In genomic region chr22:22037229-22037628, GRCh38 we compare ENCODE assay signal across 17 cellular contexts. TPM values are rescaled to one million over a fixed set of nuclear protein-coding genes. Genes with fewer than 3 reads are reported as not detected.
DNase-seq lines count a peak whose midpoint lies in the region; ATAC-seq, FAIRE-seq and TF ChIP-seq lines count a peak whose summit lies in the region.
"Had no signal": no experiment of that assay in that cellular context is flagged by ENCODE, and none has a peak within 500 bp of the region (broad histone marks: within the 10 kb centered on the region; RNA-seq: fewer than 3 reads in every experiment).

No MANE protein-coding gene starts in this region.

- no peaks in the 10 kb centered on the region for H3K27me3 ChIP-seq in psoas muscle (ENCODE audit: insufficient read depth in 3 of 3, low read length in 2 of 3)
- H3K27me3 ChIP-seq: upper lobe of left lung had no signal

- no peak overlapping the region for H3K27ac Mint-ChIP-seq in activated CD4-positive, alpha-beta T cell treated with anti-CD3 and anti-CD28 coated beads for 36 hours
- H3K27ac Mint-ChIP-seq: activated naive CD8-positive, alpha-beta T cell treated with anti-CD3 and anti-CD28 coated beads for 36 hours; HFFc6 had no signal

- peak; percentile 64 for FAIRE-seq in GM12891 (lab: Jason Lieb, UNC)

- no peak for ATAC-seq in activated CD4-positive, alpha-beta T cell treated with anti-CD3 and anti-CD28 coated beads for 36 hours
- ATAC-seq in psoas muscle = no peak

- H3K4me3 ChIP-seq in psoas muscle = no peak overlapping the region
- H3K4me3 ChIP-seq: SK-N-MC, upper lobe of left lung had no signal

- no peaks in the 10 kb centered on the region for H3K9me3 Mint-ChIP-seq in activated CD4-positive, alpha-beta T cell treated with anti-CD3 and anti-CD28 coated beads for 36 hours (ENCODE audit: low read depth)
- H3K9me3 Mint-ChIP-seq: activated naive CD8-positive, alpha-beta T cell treated with anti-CD3 and anti-CD28 coated beads for 36 hours; HFFc6 had no signal

- CTCF ChIA-PET in activated CD4-positive, alpha-beta T cell treated with anti-CD3 and anti-CD28 coated beads for 36 hours (lab: Charles Lee) = no interaction called here

- TF ChIP-seq POLR2A in GM12891 (IDR thresholded peaks at IDR 0.05; ENCODE audit: low read depth, low read length) = no peak

- H3K4me3 Mint-ChIP-seq in activated CD4-positive, alpha-beta T cell treated with anti-CD3 and anti-CD28 coated beads for 36 hours = no peak overlapping the region
- H3K4me3 Mint-ChIP-seq: activated naive CD8-positive, alpha-beta T cell treated with anti-CD3 and anti-CD28 coated beads for 36 hours; HFFc6 had no signal

- H3K4me1 ChIP-seq in psoas muscle = no peaks in the 10 kb centered on the region
- H3K4me1 ChIP-seq: upper lobe of left lung had no signal

- no peak overlapping the region for H3K27ac ChIP-seq in psoas muscle
- H3K27ac ChIP-seq: SK-N-MC, upper lobe of left lung had no signal

- no peaks in the 10 kb centered on the region for H3K9me3 ChIP-seq in psoas muscle
- H3K9me3 ChIP-seq: upper lobe of left lung had no signal

- H3K36me3 Mint-ChIP-seq in activated CD4-positive, alpha-beta T cell treated with anti-CD3 and anti-CD28 coated beads for 36 hours (ENCODE audit: low read depth) = no peaks in the 10 kb centered on the region
- H3K36me3 Mint-ChIP-seq: activated naive CD8-positive, alpha-beta T cell treated with anti-CD3 and anti-CD28 coated beads for 36 hours had no signal

- intact Hi-C loops in activated CD4-positive, alpha-beta T cell treated with anti-CD3 and anti-CD28 coated beads for 36 hours (cut with DNase I, micrococcal nuclease) = no loop called here
- intact Hi-C loops in psoas muscle (cut with DNase I) = no loop called here

- H3K36me3 ChIP-seq in psoas muscle (ENCODE audit: insufficient read depth in 1 of 2, low read depth in 1 of 2) = no peaks in the 10 kb centered on the region
- H3K36me3 ChIP-seq: upper lobe of left lung had no signal

- POLR2A ChIA-PET in activated CD4-positive, alpha-beta T cell treated with anti-CD3 and anti-CD28 coated beads for 36 hours (lab: Charles Lee) = no interaction called here

- no peaks in the 10 kb centered on the region for H3K27me3 Mint-ChIP-seq in activated CD4-positive, alpha-beta T cell treated with anti-CD3 and anti-CD28 coated beads for 36 hours

- no peak for TF ChIP-seq CTCF in psoas muscle (IDR thresholded peaks at IDR 0.05)

- H3K4me1 Mint-ChIP-seq in activated CD4-positive, alpha-beta T cell treated with anti-CD3 and anti-CD28 coated beads for 36 hours = peaks cover 2% of the 10 kb centered on the region

- no peak for DNase-seq in GM12891 (ENCODE audit: insufficient read length, low spot score)
- peak; percentile 53 for DNase-seq in MV-4-11 (lab: John Stamatoyannopoulos, UW)
- peak; percentile 27 to 49 for DNase-seq in dermis microvascular lymphatic vessel endothelial cell (ENCODE audit: low read depth in 2 of 2)
- DNase-seq in pulmonary artery endothelial cell (ENCODE audit: low read depth, low spot score) = peak; percentile 20
- DNase-seq in activated CD8-positive, alpha-beta memory T cell treated with anti-CD3 and anti-CD28 coated beads, Interleukin-2, amount 50 U/mL, for 48 hours = no peak
- DNase-seq in NCI-H82 (lab: John Stamatoyannopoulos, UW) = no peak
- no peak for DNase-seq in activated CD4-positive, alpha-beta T cell treated with anti-CD3 and anti-CD28 coated beads for 36 hours
- DNase-seq in psoas muscle = no peak
- DNase-seq: activated naive CD8-positive, alpha-beta T cell treated with anti-CD3 and anti-CD28 coated beads for 36 hours; DND-41; glutamatergic neuron; NCI-H187; NCI-H748 treated with DMSO at 0.1 percent for 48 hours; stimulated activated CD4-positive, alpha-beta T cell treated with anti-CD3 and anti-CD28 coated beads, Interleukin-4, amount 100 ng/mL, for 24 hours; upper lobe of left lung had no signal

TF ChIP-seq in GM12891, 5 proteins besides CTCF, POLR2A, EP300 and RAD21:
- TF ChIP-seq SPI1 (IDR thresholded peaks at IDR 0.05; ENCODE audit: low read depth, low read length) (no peak), POLR2AphosphoS5 (IDR thresholded peaks at IDR 0.05; ENCODE audit: low read depth, low read length) (no peak), TAF1 (IDR thresholded peaks at IDR 0.05; ENCODE audit: low read depth, low read length) (no peak), POU2F2 (IDR thresholded peaks at IDR 0.05; ENCODE audit: low read depth, low read length) (no peak), PAX5 (IDR thresholded peaks at IDR 0.05; ENCODE audit: insufficient read depth, low read length, severe bottlenecking) (no peak)
TF ChIP-seq in GM12891: peak in this region for 0.

RNA-seq across cellular contexts. Expression of gene TOP3B, which starts 54.6 kb away (rescaled TPM):
- 12.7 TPM for polyA plus RNA-seq in GM12891 (2012; ENCODE audit: low read depth, missing spikeins)
- total RNA-seq in dermis microvascular lymphatic vessel endothelial cell (13.1 and 18.2 TPM in 2 replicates), pulmonary artery endothelial cell (22.4 and 31.9 TPM in 2 replicates), psoas muscle (10 to 100 TPM in 1 of 4 donors, 1 to 10 TPM in 3; 5.4 to 12.2 (median 9.0) TPM)
- total RNA-seq in activated CD4-positive, alpha-beta T cell treated with anti-CD3 and anti-CD28 coated beads for 36 hours = 10 to 100 TPM; 27.3 to 33.8 TPM
- polyA plus RNA-seq in psoas muscle = 10 to 100 TPM in 1 of 3 donors, 1 to 10 TPM in 2; 6.4 to 13.5 (median 8.1) TPM

Comparison
In these comparisons a context has a peak if more than half of its experiments do, and no peak if none do; other contexts are left out.
1. DNase-seq: peak in MV-4-11 (single experiment), dermis microvascular lymphatic vessel endothelial cell (2 of 2) and pulmonary artery endothelial cell (single experiment); none in GM12891 (single experiment), activated CD8-positive, alpha-beta memory T cell treated with anti-CD3 and anti-CD28 coated beads, Interleukin-2, amount 50 U/mL, for 48 hours (single experiment), NCI-H82 (single experiment), activated CD4-positive, alpha-beta T cell treated with anti-CD3 and anti-CD28 coated beads for 36 hours (single experiment) and psoas muscle (0 of 2).